1 cellular context compared by ENCODE assay signal in the genomic region with DNA sequence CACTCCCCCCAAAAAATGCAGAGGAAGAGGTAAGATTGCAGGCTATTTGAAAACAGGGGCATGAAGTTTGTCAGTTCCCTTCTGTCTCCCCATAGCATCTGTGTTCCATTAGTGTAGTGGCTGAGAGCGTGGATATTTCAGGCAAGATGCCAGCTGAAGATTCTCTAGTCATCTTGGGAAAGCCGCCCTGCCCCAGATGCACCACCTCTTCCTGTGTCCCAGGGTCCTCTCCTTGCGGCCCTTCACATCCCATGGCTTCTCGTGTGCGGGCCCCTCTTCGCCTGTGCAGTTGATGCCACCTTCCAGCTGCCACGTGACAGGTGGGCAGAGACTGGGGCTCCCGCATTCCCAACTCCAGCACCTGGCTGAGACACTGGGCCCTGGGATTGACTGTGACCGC.
TF ChIP-seq lines count a peak whose summit lies in the region.

No MANE protein-coding gene starts in this region.

TF ChIP-seq in HepG2, 621 proteins besides CTCF, POLR2A, EP300 and RAD21:
- TF ChIP-seq ZNF790 (CRISPR knock-in tag; IDR thresholded peaks at IDR 0.05; ENCODE audit: borderline replicate concordance) = no peak
- 0 out of 2 replicates have a peak, but pooled peaks have one; percentile 23 for TF ChIP-seq RBFOX2 (IDR thresholded peaks at IDR 0.05; ENCODE audit: low read depth, low read length)
- TF ChIP-seq HOXA5 (CRISPR knock-in tag; IDR thresholded peaks at IDR 0.05) = no peak
- no peak for TF ChIP-seq KLF11 (CRISPR knock-in tag; IDR thresholded peaks at IDR 0.05)
- TF ChIP-seq, protein P1, sequence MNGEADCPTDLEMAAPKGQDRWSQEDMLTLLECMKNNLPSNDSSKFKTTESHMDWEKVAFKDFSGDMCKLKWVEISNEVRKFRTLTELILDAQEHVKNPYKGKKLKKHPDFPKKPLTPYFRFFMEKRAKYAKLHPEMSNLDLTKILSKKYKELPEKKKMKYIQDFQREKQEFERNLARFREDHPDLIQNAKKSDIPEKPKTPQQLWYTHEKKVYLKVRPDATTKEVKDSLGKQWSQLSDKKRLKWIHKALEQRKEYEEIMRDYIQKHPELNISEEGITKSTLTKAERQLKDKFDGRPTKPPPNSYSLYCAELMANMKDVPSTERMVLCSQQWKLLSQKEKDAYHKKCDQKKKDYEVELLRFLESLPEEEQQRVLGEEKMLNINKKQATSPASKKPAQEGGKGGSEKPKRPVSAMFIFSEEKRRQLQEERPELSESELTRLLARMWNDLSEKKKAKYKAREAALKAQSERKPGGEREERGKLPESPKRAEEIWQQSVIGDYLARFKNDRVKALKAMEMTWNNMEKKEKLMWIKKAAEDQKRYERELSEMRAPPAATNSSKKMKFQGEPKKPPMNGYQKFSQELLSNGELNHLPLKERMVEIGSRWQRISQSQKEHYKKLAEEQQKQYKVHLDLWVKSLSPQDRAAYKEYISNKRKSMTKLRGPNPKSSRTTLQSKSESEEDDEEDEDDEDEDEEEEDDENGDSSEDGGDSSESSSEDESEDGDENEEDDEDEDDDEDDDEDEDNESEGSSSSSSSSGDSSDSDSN (CRISPR knock-in tag; IDR thresholded peaks at IDR 0.05) = no peak
- TF ChIP-seq KDM2A (CRISPR knock-in tag; IDR thresholded peaks at IDR 0.05; ENCODE audit: borderline replicate concordance, low read depth) = peak; percentile 21; the same call in 1 of the 2 replicates
- 0 out of 2 replicates have a peak, but pooled peaks have one; percentile 46 for TF ChIP-seq POLR2G (IDR thresholded peaks at IDR 0.05; ENCODE audit: low read depth, low read length)
- peak; percentile 93 for TF ChIP-seq AGO2 (optimal IDR thresholded peaks at IDR 0.05; ENCODE audit: low read depth, low read length)
- TF ChIP-seq ZNF563 (CRISPR knock-in tag; IDR thresholded peaks at IDR 0.05) = peak; percentile 39; the same call in 1 of the 2 replicates
TF ChIP-seq in HepG2: peak in this region for 5.
